Comparison of ENCODE assay signal across 12 cellular contexts in genomic region chr6:145147559-145147958, GRCh38.
DNase-seq lines count a peak whose midpoint lies in the region; ATAC-seq and TF ChIP-seq lines count a peak whose summit lies in the region.
"Had no signal": no experiment of that assay in that cellular context is flagged by ENCODE, and none has a peak within 500 bp of the region (broad histone marks: within the 10 kb centered on the region; RNA-seq: fewer than 3 reads in every experiment).

No MANE protein-coding gene starts in this region.

- peaks cover 17% of the 10 kb centered on the region for H3F3A ChIP-seq in GM23248 (ENCODE audit: insufficient read depth)

- CTCF ChIA-PET in T-cell (lab: Charles Lee): no interaction called here
- CTCF ChIA-PET in activated CD4-positive, alpha-beta memory T cell treated with anti-CD3 and anti-CD28 coated beads, Interleukin-2, amount 10 ng/mL, durations not matched to agents 7 days and 5 days (lab: Charles Lee): no interaction called here

- no peaks in the 10 kb centered on the region for H3K36me3 Mint-ChIP-seq in T-cell
- H3K36me3 Mint-ChIP-seq in activated CD4-positive, alpha-beta memory T cell treated with anti-CD3 and anti-CD28 coated beads, Interleukin-2, amount 10 ng/mL, durations not matched to agents 7 days and 5 days (ENCODE audit: low read depth): no peaks in the 10 kb centered on the region

- H3K4me1 ChIP-seq in GM23248 (ENCODE audit: insufficient read depth) (peaks cover 17% of the 10 kb centered on the region), heart left ventricle (peaks cover 0 to 19% (median 0%) of the 10 kb centered on the region in 12 donors)

- no peak overlapping the region for H2AFZ ChIP-seq in GM23248

- H3K27ac Mint-ChIP-seq in T-cell: no peak overlapping the region
- no peak overlapping the region for H3K27ac Mint-ChIP-seq in activated CD4-positive, alpha-beta memory T cell treated with anti-CD3 and anti-CD28 coated beads, Interleukin-2, amount 10 ng/mL, durations not matched to agents 7 days and 5 days
- H3K27ac Mint-ChIP-seq: B cell had no signal

- peaks cover 7 to 21% of the 10 kb centered on the region in 2 donors for H3K27me3 Mint-ChIP-seq in T-cell
- H3K27me3 Mint-ChIP-seq in activated CD4-positive, alpha-beta memory T cell treated with anti-CD3 and anti-CD28 coated beads, Interleukin-2, amount 10 ng/mL, durations not matched to agents 7 days and 5 days: peaks cover 4% of the 10 kb centered on the region

- H3K27ac ChIP-seq in GM23248 (0 out of 2 replicates have a peak overlapping the region, but pooled peaks have one; percentile 10), heart left ventricle (peak overlapping the region in 6 of 12 donors; percentile 6 to 47 (median 17))

- POLR2A ChIA-PET in T-cell (lab: Charles Lee): no interaction called here
- POLR2A ChIA-PET in activated CD4-positive, alpha-beta memory T cell treated with anti-CD3 and anti-CD28 coated beads, Interleukin-2, amount 10 ng/mL, durations not matched to agents 7 days and 5 days (lab: Charles Lee): no interaction called here

- H3K36me3 ChIP-seq in GM23248 (ENCODE audit: low read depth): no peaks in the 10 kb centered on the region
- no peaks in the 10 kb centered on the region for H3K36me3 ChIP-seq in heart left ventricle

- TF ChIP-seq CTCF in heart left ventricle (IDR thresholded peaks at IDR 0.05): no peak

- no peaks in the 10 kb centered on the region for H3K79me2 ChIP-seq in GM23248 (ENCODE audit: insufficient read depth)

- in situ Hi-C loops in GM23248 (cut with MboI): no loop called here

- intact Hi-C loops in heart left ventricle (cut with DNase I): loop anchor here in 2 of 10 donors (10.0 kb wide), 2 partner anchors 103 to 487 kb away; no protein-coding TSS in a partner anchor

- H3K4me2 ChIP-seq in GM23248 (ENCODE audit: unreplicated experiment): peak overlapping the region; percentile 51

- H3K4me3 ChIP-seq in GM23248: no peak overlapping the region
- H3K4me3 ChIP-seq in heart left ventricle: no peak overlapping the region
- H3K4me3 ChIP-seq: mucosa of descending colon had no signal

- DNase-seq in A172 (ENCODE audit: low spot score) (peak; percentile 49), GM23248 (peak; percentile 67), RKO (ENCODE audit: low spot score) (peak; percentile 44), heart left ventricle (no peak), NCI-H2081 (lab: John Stamatoyannopoulos, UW) (no peak), T-cell (no peak)
- no peak for DNase-seq in activated CD4-positive, alpha-beta memory T cell treated with anti-CD3 and anti-CD28 coated beads, Interleukin-2, amount 10 ng/mL, durations not matched to agents 7 days and 5 days
- DNase-seq: activated gamma-delta T cell treated with Interleukin-2 at 50 U/mL for 16 hours, mucosa of descending colon, NCI-H446 had no signal

- H3K9me3 ChIP-seq in GM23248 (ENCODE audit: low read depth): no peaks in the 10 kb centered on the region
- H3K9me3 ChIP-seq in heart left ventricle: no peaks in the 10 kb centered on the region
- H3K9me3 ChIP-seq: mucosa of descending colon had no signal

- H3K27me3 ChIP-seq in GM23248 (replicated peaks; ENCODE audit: insufficient read depth) (no peaks in the 10 kb centered on the region), heart left ventricle (no peaks in the 10 kb centered on the region)

- no peak overlapping the region for H3K9ac ChIP-seq in GM23248

- H3K4me3 Mint-ChIP-seq in T-cell: no peak overlapping the region
- H3K4me3 Mint-ChIP-seq in activated CD4-positive, alpha-beta memory T cell treated with anti-CD3 and anti-CD28 coated beads, Interleukin-2, amount 10 ng/mL, durations not matched to agents 7 days and 5 days: no peak overlapping the region
- H3K4me3 Mint-ChIP-seq: B cell had no signal

- H3K4me1 Mint-ChIP-seq in T-cell: no peaks in the 10 kb centered on the region
- H3K4me1 Mint-ChIP-seq in activated CD4-positive, alpha-beta memory T cell treated with anti-CD3 and anti-CD28 coated beads, Interleukin-2, amount 10 ng/mL, durations not matched to agents 7 days and 5 days: no peaks in the 10 kb centered on the region
- H3K4me1 Mint-ChIP-seq: B cell had no signal

- H3K9me3 Mint-ChIP-seq in T-cell: no peaks in the 10 kb centered on the region
- no peaks in the 10 kb centered on the region for H3K9me3 Mint-ChIP-seq in activated CD4-positive, alpha-beta memory T cell treated with anti-CD3 and anti-CD28 coated beads, Interleukin-2, amount 10 ng/mL, durations not matched to agents 7 days and 5 days

- TF ChIP-seq POLR2A in heart left ventricle (IDR thresholded peaks at IDR 0.05): no peak

- no peaks in the 10 kb centered on the region for H4K20me1 ChIP-seq in GM23248 (ENCODE audit: insufficient read depth)

- ATAC-seq in heart left ventricle (peak in 3 of 4 donors; percentile 81 to 84 (median 81)), GM21423 (IDR thresholded peaks at IDR 0.05; ENCODE audit: unreplicated experiment) (no peak), T-cell (replicated peaks in 1 of 4) (no peak)
- ATAC-seq: mucosa of descending colon had no signal

- no peaks in the 10 kb centered on the region for H3K9me2 ChIP-seq in GM23248 (ENCODE audit: insufficient read depth)

Comparison
In these comparisons a context has a peak if more than half of its experiments do, and no peak if none do; other contexts are left out.
1. DNase-seq: peak in A172 (single experiment), GM23248 (single experiment) and RKO (single experiment); none in heart left ventricle (0 of 5), NCI-H2081 (0 of 2), T-cell (0 of 34) and activated CD4-positive, alpha-beta memory T cell treated with anti-CD3 and anti-CD28 coated beads, Interleukin-2, amount 10 ng/mL, durations not matched to agents 7 days and 5 days (single experiment).
2. ATAC-seq: peak in heart left ventricle (3 of 4); none in GM21423 (single experiment) and T-cell (0 of 4).